In the genomic region with DNA sequence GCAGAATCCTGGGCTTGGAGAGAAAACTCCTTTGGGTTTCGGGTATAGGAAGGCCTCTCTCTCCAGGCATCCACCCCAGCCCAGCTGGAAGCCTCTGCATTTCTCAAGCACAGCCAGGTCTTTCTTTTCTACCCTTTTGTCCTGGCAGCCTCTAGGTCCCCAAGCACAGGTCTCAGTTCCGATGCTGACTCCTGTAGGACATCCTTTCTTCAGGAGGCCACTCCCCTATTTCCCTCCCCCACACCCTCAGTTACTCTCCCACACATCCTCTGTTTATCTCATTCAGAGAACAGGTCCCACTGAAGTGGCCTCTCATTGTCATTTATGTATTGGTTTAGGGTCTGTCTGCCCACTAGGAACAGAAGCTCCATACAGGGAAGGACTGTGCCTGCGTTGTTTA, we compare ENCODE assay signal across 14 cellular contexts.
DNase-seq lines count a peak whose midpoint lies in the region; ATAC-seq and TF ChIP-seq lines count a peak whose summit lies in the region.
"Had no signal": no experiment of that assay in that cellular context is flagged by ENCODE, and none has a peak within 500 bp of the region (broad histone marks: within the 10 kb centered on the region; RNA-seq: fewer than 3 reads in every experiment).

No MANE protein-coding gene starts in this region.

- POLR2A ChIA-PET in WTC11 (lab: Charles Lee), result no interaction called here

- H3K27ac Mint-ChIP-seq in WTC11 (no peak overlapping the region; the same call in 1 of the 2 replicates), neural progenitor cell (no peak overlapping the region), type B pancreatic cell (no peak overlapping the region)

- H3K4me2 ChIP-seq in neural progenitor cell, result no peak overlapping the region
- H3K4me2 ChIP-seq: BLaER1 treated with 17β-estradiol and CSF1 and Interleukin-3, amounts not matched to agents 10 nM and 100 nM had no signal

- H3K9ac ChIP-seq in neural progenitor cell, result no peak overlapping the region
- H3K9ac ChIP-seq: BLaER1 treated with 17β-estradiol and CSF1 and Interleukin-3, amounts not matched to agents 10 nM and 100 nM had no signal

- H3K4me1 Mint-ChIP-seq in WTC11 (peaks cover 26% of the 10 kb centered on the region), neural progenitor cell (peaks cover 3% of the 10 kb centered on the region), type B pancreatic cell (ENCODE audit: unreplicated experiment) (no peaks in the 10 kb centered on the region)

- H3K9me3 ChIP-seq in neural progenitor cell (ENCODE audit: low read depth) (no peaks in the 10 kb centered on the region), uterus (no peaks in the 10 kb centered on the region)
- H3K9me3 ChIP-seq: BLaER1 treated with 17β-estradiol and CSF1 and Interleukin-3, amounts not matched to agents 10 nM and 100 nM had no signal

- H3K36me3 Mint-ChIP-seq in WTC11 (no peaks in the 10 kb centered on the region), neural progenitor cell (no peaks in the 10 kb centered on the region), type B pancreatic cell (no peaks in the 10 kb centered on the region)
- H3K36me3 Mint-ChIP-seq: CD4-positive, CD25-positive, alpha-beta regulatory T cell had no signal

- H3K79me2 ChIP-seq in neural progenitor cell (ENCODE audit: low read depth), result no peaks in the 10 kb centered on the region

- ATAC-seq in WTC11 (peak; percentile 71), GM18909 (IDR thresholded peaks at IDR 0.05; ENCODE audit: poor library complexity, unreplicated experiment) (no peak)

- CTCF ChIA-PET in WTC11 (lab: Charles Lee), result no interaction called here

- H3K4me3 Mint-ChIP-seq in WTC11 (no peak overlapping the region), neural progenitor cell (no peak overlapping the region), type B pancreatic cell (no peak overlapping the region)
- H3K4me3 Mint-ChIP-seq: CD4-positive, CD25-positive, alpha-beta regulatory T cell had no signal

- H3K4me3 ChIP-seq in neural progenitor cell (no peak overlapping the region), uterus (no peak overlapping the region)
- H3K4me3 ChIP-seq: BLaER1 treated with 17β-estradiol and CSF1 and Interleukin-3, amounts not matched to agents 10 nM and 100 nM had no signal

- H3K27me3 Mint-ChIP-seq in WTC11 (ENCODE audit: low read depth), result peaks cover 4% of the 10 kb centered on the region
- H3K27me3 Mint-ChIP-seq in neural progenitor cell (ENCODE audit: insufficient read depth, low read depth), result peaks cover 6% of the 10 kb centered on the region
- peaks cover 18% of the 10 kb centered on the region for H3K27me3 Mint-ChIP-seq in type B pancreatic cell

- peak overlapping the region; percentile 27 for H2AFZ ChIP-seq in neural progenitor cell (replicated peaks)

- TF ChIP-seq POLR2A in uterus (IDR thresholded peaks at IDR 0.05), result no peak

- H3K4me1 ChIP-seq in neural progenitor cell (peaks cover 6% of the 10 kb centered on the region), uterus (no peaks in the 10 kb centered on the region)

- H3F3A ChIP-seq in neural progenitor cell (ENCODE audit: low read depth), result no peaks in the 10 kb centered on the region

- DNase-seq in NCI-H748 (lab: John Stamatoyannopoulos, UW; ENCODE audit: unreplicated experiment), result peak; percentile 42
- no peak for DNase-seq in NCI-H748 treated with DMSO at 0.1 percent for 48 hours (lab: John Stamatoyannopoulos, UW)
- DNase-seq in WTC11 (ENCODE audit: low spot score), result no peak
- DNase-seq in iPS-NIHi11 (ENCODE audit: low spot score), result peak; percentile 24
- DNase-seq in neural progenitor cell (ENCODE audit: low spot score), result no peak
- no peak for DNase-seq in uterus
- no peak for DNase-seq in type B pancreatic cell (ENCODE audit: extremely low spot score, unreplicated experiment)
- DNase-seq: 8988T; ACHN; CD4-positive, CD25-positive, alpha-beta regulatory T cell; DMS53; IMR-90 had no signal

- H3K27me3 ChIP-seq in neural progenitor cell (no peaks in the 10 kb centered on the region), uterus (no peaks in the 10 kb centered on the region)
- H3K27me3 ChIP-seq: BLaER1 treated with 17β-estradiol and CSF1 and Interleukin-3, amounts not matched to agents 10 nM and 100 nM had no signal

- intact Hi-C loops in uterus (cut with DNase I; ENCODE audit: low total_unique reads), result no loop called here

- H3K27ac ChIP-seq in neural progenitor cell (no peak overlapping the region), uterus (no peak overlapping the region)
- H3K27ac ChIP-seq: BLaER1 treated with 17β-estradiol and CSF1 and Interleukin-3, amounts not matched to agents 10 nM and 100 nM had no signal

- H3K36me3 ChIP-seq in neural progenitor cell (no peaks in the 10 kb centered on the region), uterus (no peaks in the 10 kb centered on the region)
- H3K36me3 ChIP-seq: BLaER1 treated with 17β-estradiol and CSF1 and Interleukin-3, amounts not matched to agents 10 nM and 100 nM had no signal

- no peaks in the 10 kb centered on the region for H4K20me1 ChIP-seq in neural progenitor cell (ENCODE audit: low read depth)
- H4K20me1 ChIP-seq: BLaER1 treated with 17β-estradiol and CSF1 and Interleukin-3, amounts not matched to agents 10 nM and 100 nM had no signal

- no peak for TF ChIP-seq CTCF in WTC11 (IDR thresholded peaks at IDR 0.05)
- no peak for TF ChIP-seq CTCF in neural progenitor cell (IDR thresholded peaks at IDR 0.05)
- no peak for TF ChIP-seq CTCF in uterus (IDR thresholded peaks at IDR 0.05)
- TF ChIP-seq CTCF in type B pancreatic cell (conservative IDR thresholded peaks at IDR 0.05), result no peak

- H3K9me3 Mint-ChIP-seq in WTC11 (no peaks in the 10 kb centered on the region), neural progenitor cell (no peaks in the 10 kb centered on the region), type B pancreatic cell (no peaks in the 10 kb centered on the region)
- H3K9me3 Mint-ChIP-seq: CD4-positive, CD25-positive, alpha-beta regulatory T cell had no signal

TF ChIP-seq in WTC11, 78 proteins besides CTCF, POLR2A, EP300 and RAD21:
- TF ChIP-seq ZNF416 (CRISPR knock-in tag; IDR thresholded peaks at IDR 0.05), result no peak
- no peak for TF ChIP-seq ZNF121 (CRISPR knock-in tag; IDR thresholded peaks at IDR 0.05)
- TF ChIP-seq, protein P1, sequence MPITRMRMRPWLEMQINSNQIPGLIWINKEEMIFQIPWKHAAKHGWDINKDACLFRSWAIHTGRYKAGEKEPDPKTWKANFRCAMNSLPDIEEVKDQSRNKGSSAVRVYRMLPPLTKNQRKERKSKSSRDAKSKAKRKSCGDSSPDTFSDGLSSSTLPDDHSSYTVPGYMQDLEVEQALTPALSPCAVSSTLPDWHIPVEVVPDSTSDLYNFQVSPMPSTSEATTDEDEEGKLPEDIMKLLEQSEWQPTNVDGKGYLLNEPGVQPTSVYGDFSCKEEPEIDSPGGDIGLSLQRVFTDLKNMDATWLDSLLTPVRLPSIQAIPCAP (CRISPR knock-in tag; IDR thresholded peaks at IDR 0.05), result no peak
- TF ChIP-seq, protein P2, sequence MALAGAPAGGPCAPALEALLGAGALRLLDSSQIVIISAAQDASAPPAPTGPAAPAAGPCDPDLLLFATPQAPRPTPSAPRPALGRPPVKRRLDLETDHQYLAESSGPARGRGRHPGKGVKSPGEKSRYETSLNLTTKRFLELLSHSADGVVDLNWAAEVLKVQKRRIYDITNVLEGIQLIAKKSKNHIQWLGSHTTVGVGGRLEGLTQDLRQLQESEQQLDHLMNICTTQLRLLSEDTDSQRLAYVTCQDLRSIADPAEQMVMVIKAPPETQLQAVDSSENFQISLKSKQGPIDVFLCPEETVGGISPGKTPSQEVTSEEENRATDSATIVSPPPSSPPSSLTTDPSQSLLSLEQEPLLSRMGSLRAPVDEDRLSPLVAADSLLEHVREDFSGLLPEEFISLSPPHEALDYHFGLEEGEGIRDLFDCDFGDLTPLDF (CRISPR knock-in tag; IDR thresholded peaks at IDR 0.05), result no peak
- TF ChIP-seq CBFB (CRISPR knock-in tag; IDR thresholded peaks at IDR 0.05; ENCODE audit: low read depth), result no peak
- no peak for TF ChIP-seq JUN (CRISPR knock-in tag; IDR thresholded peaks at IDR 0.05)
- TF ChIP-seq SMAD3 (CRISPR knock-in tag; IDR thresholded peaks at IDR 0.05; ENCODE audit: borderline replicate concordance), result no peak
- no peak for TF ChIP-seq IRF2 (CRISPR knock-in tag; IDR thresholded peaks at IDR 0.05; ENCODE audit: borderline replicate concordance, low read depth)
- TF ChIP-seq, protein P3, sequence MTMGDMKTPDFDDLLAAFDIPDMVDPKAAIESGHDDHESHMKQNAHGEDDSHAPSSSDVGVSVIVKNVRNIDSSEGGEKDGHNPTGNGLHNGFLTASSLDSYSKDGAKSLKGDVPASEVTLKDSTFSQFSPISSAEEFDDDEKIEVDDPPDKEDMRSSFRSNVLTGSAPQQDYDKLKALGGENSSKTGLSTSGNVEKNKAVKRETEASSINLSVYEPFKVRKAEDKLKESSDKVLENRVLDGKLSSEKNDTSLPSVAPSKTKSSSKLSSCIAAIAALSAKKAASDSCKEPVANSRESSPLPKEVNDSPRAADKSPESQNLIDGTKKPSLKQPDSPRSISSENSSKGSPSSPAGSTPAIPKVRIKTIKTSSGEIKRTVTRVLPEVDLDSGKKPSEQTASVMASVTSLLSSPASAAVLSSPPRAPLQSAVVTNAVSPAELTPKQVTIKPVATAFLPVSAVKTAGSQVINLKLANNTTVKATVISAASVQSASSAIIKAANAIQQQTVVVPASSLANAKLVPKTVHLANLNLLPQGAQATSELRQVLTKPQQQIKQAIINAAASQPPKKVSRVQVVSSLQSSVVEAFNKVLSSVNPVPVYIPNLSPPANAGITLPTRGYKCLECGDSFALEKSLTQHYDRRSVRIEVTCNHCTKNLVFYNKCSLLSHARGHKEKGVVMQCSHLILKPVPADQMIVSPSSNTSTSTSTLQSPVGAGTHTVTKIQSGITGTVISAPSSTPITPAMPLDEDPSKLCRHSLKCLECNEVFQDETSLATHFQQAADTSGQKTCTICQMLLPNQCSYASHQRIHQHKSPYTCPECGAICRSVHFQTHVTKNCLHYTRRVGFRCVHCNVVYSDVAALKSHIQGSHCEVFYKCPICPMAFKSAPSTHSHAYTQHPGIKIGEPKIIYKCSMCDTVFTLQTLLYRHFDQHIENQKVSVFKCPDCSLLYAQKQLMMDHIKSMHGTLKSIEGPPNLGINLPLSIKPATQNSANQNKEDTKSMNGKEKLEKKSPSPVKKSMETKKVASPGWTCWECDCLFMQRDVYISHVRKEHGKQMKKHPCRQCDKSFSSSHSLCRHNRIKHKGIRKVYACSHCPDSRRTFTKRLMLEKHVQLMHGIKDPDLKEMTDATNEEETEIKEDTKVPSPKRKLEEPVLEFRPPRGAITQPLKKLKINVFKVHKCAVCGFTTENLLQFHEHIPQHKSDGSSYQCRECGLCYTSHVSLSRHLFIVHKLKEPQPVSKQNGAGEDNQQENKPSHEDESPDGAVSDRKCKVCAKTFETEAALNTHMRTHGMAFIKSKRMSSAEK (CRISPR knock-in tag; IDR thresholded peaks at IDR 0.05; ENCODE audit: borderline replicate concordance), result no peak
- TF ChIP-seq SP1 (CRISPR knock-in tag; conservative IDR thresholded peaks at IDR 0.05), result no peak

Comparison
In these comparisons a context has a peak if more than half of its experiments do, and no peak if none do; other contexts are left out.
1. DNase-seq: peak in NCI-H748 (single experiment) and iPS-NIHi11 (single experiment); none in NCI-H748 treated with DMSO at 0.1 percent for 48 hours (single experiment), WTC11 (single experiment), neural progenitor cell (single experiment), uterus (0 of 2) and type B pancreatic cell (single experiment).